26 cellular contexts compared by ENCODE assay signal in the genomic region with DNA sequence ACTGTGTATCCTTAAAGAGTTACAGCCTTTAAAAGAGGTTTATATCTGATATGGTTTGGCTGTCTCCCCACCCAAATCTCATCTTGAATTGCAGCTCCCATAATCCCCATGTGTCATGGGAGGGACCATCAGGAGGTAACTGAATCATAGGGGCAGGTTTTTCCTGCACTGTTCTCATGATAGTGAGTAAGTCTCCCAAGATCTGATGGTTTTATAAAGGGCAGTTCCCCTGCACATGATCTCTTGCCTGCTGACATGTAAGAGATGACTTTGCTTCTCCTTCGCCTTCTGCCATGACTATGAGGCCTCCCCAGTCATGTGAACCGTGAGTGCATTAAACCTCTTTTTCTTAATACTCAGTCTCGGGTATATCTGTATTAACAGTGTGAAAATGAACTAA.
"Had no signal": no experiment of that assay in that cellular context is flagged by ENCODE, and none has a peak within 500 bp of the region (broad histone marks: within the 10 kb centered on the region; RNA-seq: fewer than 3 reads in every experiment).

No MANE protein-coding gene starts in this region.

- ATAC-seq: activated T-cell treated with anti-CD3 and anti-CD28 coated beads, Interleukin-2, amount 50 U/mL, for 72 hours; body of pancreas; heart right ventricle; naive thymus-derived CD4-positive, alpha-beta T cell; T-helper 17 cell had no signal

- H3K36me3 ChIP-seq: esophagus muscularis mucosa, heart right ventricle, lower lobe of right lung, thyroid gland, upper lobe of right lung had no signal

- H3K27ac Mint-ChIP-seq: activated naive CD4-positive, alpha-beta T cell treated with anti-CD3 and anti-CD28 coated beads, Interleukin-2, amount 10 ng/mL, durations not matched to agents 7 days and 5 days; activated T-cell treated with anti-CD3 and anti-CD28 coated beads, Interleukin-2, amount 50 U/mL, for 72 hours; dendritic cell treated with granulocyte-macrophage colony-stimulating factor and Interleukin-4, amounts not matched to agents 40 ng/mL and 50 ng/mL, for 4 days; naive thymus-derived CD4-positive, alpha-beta T cell; stimulated activated naive CD8-positive, alpha-beta T cell treated with anti-CD3 and anti-CD28 coated beads, Interleukin-15, Interleukin-2, amounts not matched to agents 100 ng/mL and 50 ng/mL, for 24 hours; T-helper 17 cell had no signal

- H3K27me3 ChIP-seq: body of pancreas, esophagus muscularis mucosa, heart right ventricle, thyroid gland, upper lobe of right lung had no signal

- H3K27me3 Mint-ChIP-seq: activated naive CD4-positive, alpha-beta T cell treated with anti-CD3 and anti-CD28 coated beads, Interleukin-2, amount 10 ng/mL, durations not matched to agents 7 days and 5 days; dendritic cell treated with granulocyte-macrophage colony-stimulating factor and Interleukin-4, amounts not matched to agents 40 ng/mL and 50 ng/mL, for 4 days; naive thymus-derived CD4-positive, alpha-beta T cell had no signal

- DNase-seq: activated CD4-positive, alpha-beta T cell treated with anti-CD3 and anti-CD28 coated beads for 4 hours; activated CD4-positive, alpha-beta T cell treated with anti-CD3 and anti-CD28 coated beads, Interleukin-2, amount 50 U/mL, for 48 hours; activated CD4-positive, CD25-positive, alpha-beta regulatory T cell; activated effector memory CD4-positive, alpha-beta T cell treated with Interleukin-2 at 50 U/mL for 16 hours; activated naive CD4-positive, alpha-beta T cell treated with anti-CD3 and anti-CD28 coated beads, Interleukin-2, amount 10 ng/mL, durations not matched to agents 7 days and 5 days; activated T-cell treated with anti-CD3 and anti-CD28 coated beads, Interleukin-2, amount 50 U/mL, for 72 hours; anterior cingulate cortex; body of pancreas; caudate nucleus; effector CD4-positive, alpha-beta T cell; heart right ventricle; islet precursor cell; lower lobe of right lung; naive thymus-derived CD4-positive, alpha-beta T cell; occipital lobe; posterior cingulate gyrus; stimulated activated CD4-positive, alpha-beta T cell treated with anti-CD3 and anti-CD28 coated beads, Interleukin-1b, Interleukin-23, amount 100 ng/mL, for 48 hours; substantia nigra; SW 1271; T-helper 17 cell; thyroid gland; upper lobe of right lung had no signal

- H3K4me1 Mint-ChIP-seq: naive thymus-derived CD4-positive, alpha-beta T cell; T-helper 17 cell had no signal

- H3K4me1 ChIP-seq: body of pancreas, esophagus muscularis mucosa, heart right ventricle, thyroid gland, upper lobe of right lung had no signal

- H3K4me3 ChIP-seq: body of pancreas, esophagus muscularis mucosa, heart right ventricle, lower lobe of right lung, thyroid gland, upper lobe of right lung had no signal

- H3K9me3 ChIP-seq: body of pancreas, esophagus muscularis mucosa, heart right ventricle, lower lobe of right lung, thyroid gland, upper lobe of right lung had no signal

- H3K4me3 Mint-ChIP-seq: activated naive CD4-positive, alpha-beta T cell treated with anti-CD3 and anti-CD28 coated beads, Interleukin-2, amount 10 ng/mL, durations not matched to agents 7 days and 5 days; activated T-cell treated with anti-CD3 and anti-CD28 coated beads, Interleukin-2, amount 50 U/mL, for 72 hours; dendritic cell treated with granulocyte-macrophage colony-stimulating factor and Interleukin-4, amounts not matched to agents 40 ng/mL and 50 ng/mL, for 4 days; naive thymus-derived CD4-positive, alpha-beta T cell; neural crest cell; stimulated activated naive CD8-positive, alpha-beta T cell treated with anti-CD3 and anti-CD28 coated beads, Interleukin-15, Interleukin-2, amounts not matched to agents 100 ng/mL and 50 ng/mL, for 24 hours; T-helper 17 cell had no signal

- H3K27ac ChIP-seq: body of pancreas, esophagus muscularis mucosa, heart right ventricle, lower lobe of right lung, thyroid gland, upper lobe of right lung had no signal

- H3K9me3 Mint-ChIP-seq: activated T-cell treated with anti-CD3 and anti-CD28 coated beads, Interleukin-2, amount 50 U/mL, for 72 hours; dendritic cell treated with granulocyte-macrophage colony-stimulating factor and Interleukin-4, amounts not matched to agents 40 ng/mL and 50 ng/mL, for 4 days; neural crest cell had no signal
